Comparison of ENCODE assay signal across 14 cellular contexts in the genomic region with DNA sequence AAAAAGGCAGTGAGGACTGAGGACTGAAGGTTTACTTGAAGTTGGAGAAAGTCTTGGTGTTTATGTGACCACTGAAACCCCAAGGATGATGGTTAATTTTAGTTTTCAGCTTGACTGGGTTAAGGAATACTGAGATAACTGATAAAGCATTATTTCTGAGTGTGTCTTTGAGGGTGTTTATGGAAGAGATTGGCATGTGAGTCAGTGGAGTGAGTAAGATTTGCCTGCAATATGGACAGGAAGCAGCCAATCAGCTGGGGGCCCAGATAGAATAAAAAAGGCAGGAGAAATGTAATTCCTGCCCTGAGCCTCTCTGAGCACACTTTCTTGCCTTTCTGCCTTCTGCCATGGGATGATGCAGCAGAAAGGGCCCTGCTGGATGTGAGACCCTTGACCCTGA.
DNase-seq lines count a peak whose midpoint lies in the region; ATAC-seq and TF ChIP-seq lines count a peak whose summit lies in the region.
"Had no signal": no experiment of that assay in that cellular context is flagged by ENCODE, and none has a peak within 500 bp of the region (broad histone marks: within the 10 kb centered on the region; RNA-seq: fewer than 3 reads in every experiment).

No MANE protein-coding gene starts in this region.

- no peak for DNase-seq in activated T-cell treated with anti-CD3 and anti-CD28 coated beads, Interleukin-2, amount 50 U/mL, for 72 hours
- DNase-seq in activated T-cell treated with anti-CD3 and anti-CD28 coated beads, Interleukin-2, amount 50 U/mL, for 1 hour: no peak
- no peak for DNase-seq in RWPE2 (ENCODE audit: low spot score)
- DNase-seq in fibroblast of gingiva (ENCODE audit: low read depth): peak; percentile 19
- DNase-seq in skeletal muscle cell (ENCODE audit: low read depth): peak; percentile 54
- no peak for DNase-seq in D341Med (ENCODE audit: low spot score)
- DNase-seq in activated CD8-positive, alpha-beta memory T cell treated with anti-CD3 and anti-CD28 coated beads, Interleukin-2, amount 10 ng/mL, durations not matched to agents 7 days and 5 days: no peak
- DNase-seq: activated CD8-positive, alpha-beta memory T cell treated with anti-CD3 and anti-CD28 coated beads, Interleukin-2, amount 50 U/mL, for 48 hours; erythroblast; left cardiac atrium; MV-4-11 had no signal

- peak; percentile 18 to 69 for ATAC-seq in activated T-cell treated with anti-CD3 and anti-CD28 coated beads, Interleukin-2, amount 50 U/mL, for 72 hours (replicated peaks in 1 of 2)
- peak; percentile 90 for ATAC-seq in RWPE2 (ENCODE audit: low read depth)
- ATAC-seq in GM18873 (IDR thresholded peaks at IDR 0.05; ENCODE audit: low FRiP score, unreplicated experiment): no peak
- ATAC-seq in activated CD8-positive, alpha-beta memory T cell treated with anti-CD3 and anti-CD28 coated beads, Interleukin-2, amount 10 ng/mL, durations not matched to agents 7 days and 5 days: no peak
- ATAC-seq: left cardiac atrium had no signal

- H3K27me3 Mint-ChIP-seq in activated T-cell treated with anti-CD3 and anti-CD28 coated beads, Interleukin-2, amount 50 U/mL, for 72 hours (ENCODE audit: low read depth): peaks cover 10% of the 10 kb centered on the region
- no peaks in the 10 kb centered on the region for H3K27me3 Mint-ChIP-seq in activated CD8-positive, alpha-beta memory T cell treated with anti-CD3 and anti-CD28 coated beads, Interleukin-2, amount 10 ng/mL, durations not matched to agents 7 days and 5 days

- H3K36me3 ChIP-seq in RWPE2 (ENCODE audit: low read depth): no peaks in the 10 kb centered on the region

- CTCF ChIA-PET in activated CD8-positive, alpha-beta memory T cell treated with anti-CD3 and anti-CD28 coated beads, Interleukin-2, amount 10 ng/mL, durations not matched to agents 7 days and 5 days (lab: Charles Lee): interaction anchor here (1.5 to 2.0 kb wide), 2 partner anchors 23 to 118 kb away, joined by 4 to 5 read pairs; no protein-coding TSS in a partner anchor

- H3K9me3 ChIP-seq in RWPE2 (ENCODE audit: severe bottlenecking): no peaks in the 10 kb centered on the region

- no peak overlapping the region for H3K27ac Mint-ChIP-seq in activated T-cell treated with anti-CD3 and anti-CD28 coated beads, Interleukin-2, amount 50 U/mL, for 72 hours
- no peak overlapping the region for H3K27ac Mint-ChIP-seq in activated CD8-positive, alpha-beta memory T cell treated with anti-CD3 and anti-CD28 coated beads, Interleukin-2, amount 10 ng/mL, durations not matched to agents 7 days and 5 days

- peaks cover 13 to 15% of the 10 kb centered on the region in 2 donors for H3K9me3 Mint-ChIP-seq in activated T-cell treated with anti-CD3 and anti-CD28 coated beads, Interleukin-2, amount 50 U/mL, for 72 hours
- H3K9me3 Mint-ChIP-seq in activated CD8-positive, alpha-beta memory T cell treated with anti-CD3 and anti-CD28 coated beads, Interleukin-2, amount 10 ng/mL, durations not matched to agents 7 days and 5 days (ENCODE audit: low read depth): peaks cover 15% of the 10 kb centered on the region

- H3K4me3 ChIP-seq in RWPE2 (ENCODE audit: severe bottlenecking): no peak overlapping the region
- no peak overlapping the region for H3K4me3 ChIP-seq in skeletal muscle cell (ENCODE audit: low read depth, low read length)

- TF ChIP-seq CTCF in RWPE2 (IDR thresholded peaks at IDR 0.05; ENCODE audit: poor library complexity, severe bottlenecking): no peak

- peaks cover 13% of the 10 kb centered on the region for H3K4me1 Mint-ChIP-seq in activated T-cell treated with anti-CD3 and anti-CD28 coated beads, Interleukin-2, amount 50 U/mL, for 72 hours (ENCODE audit: low read depth)
- H3K4me1 Mint-ChIP-seq in activated CD8-positive, alpha-beta memory T cell treated with anti-CD3 and anti-CD28 coated beads, Interleukin-2, amount 10 ng/mL, durations not matched to agents 7 days and 5 days: no peaks in the 10 kb centered on the region
- H3K4me1 Mint-ChIP-seq: neural crest cell had no signal

- H3K4me3 Mint-ChIP-seq in activated T-cell treated with anti-CD3 and anti-CD28 coated beads, Interleukin-2, amount 50 U/mL, for 72 hours: no peak overlapping the region
- H3K4me3 Mint-ChIP-seq in activated CD8-positive, alpha-beta memory T cell treated with anti-CD3 and anti-CD28 coated beads, Interleukin-2, amount 10 ng/mL, durations not matched to agents 7 days and 5 days: no peak overlapping the region
- H3K4me3 Mint-ChIP-seq: neural crest cell had no signal

- peaks cover 9 to 20% of the 10 kb centered on the region in 2 donors for H3K36me3 Mint-ChIP-seq in activated T-cell treated with anti-CD3 and anti-CD28 coated beads, Interleukin-2, amount 50 U/mL, for 72 hours (ENCODE audit: insufficient read depth in 2 of 2)
- H3K36me3 Mint-ChIP-seq in activated CD8-positive, alpha-beta memory T cell treated with anti-CD3 and anti-CD28 coated beads, Interleukin-2, amount 10 ng/mL, durations not matched to agents 7 days and 5 days: peaks cover 8% of the 10 kb centered on the region

- H3K27ac ChIP-seq in RWPE2 (ENCODE audit: poor library complexity, severe bottlenecking): no peak overlapping the region
- H3K27ac ChIP-seq: VCaP had no signal

- no peaks in the 10 kb centered on the region for H3K4me1 ChIP-seq in RWPE2 (ENCODE audit: insufficient read depth, poor library complexity, severe bottlenecking)

- H3K27me3 ChIP-seq in RWPE2 (ENCODE audit: insufficient read depth, poor library complexity, severe bottlenecking): no peaks in the 10 kb centered on the region

Comparison
In these comparisons a context has a peak if more than half of its experiments do, and no peak if none do; other contexts are left out.
1. ATAC-seq: peak in activated T-cell treated with anti-CD3 and anti-CD28 coated beads, Interleukin-2, amount 50 U/mL, for 72 hours (2 of 2) and RWPE2 (single experiment); none in GM18873 (single experiment) and activated CD8-positive, alpha-beta memory T cell treated with anti-CD3 and anti-CD28 coated beads, Interleukin-2, amount 10 ng/mL, durations not matched to agents 7 days and 5 days (single experiment).
2. DNase-seq: peak in fibroblast of gingiva (single experiment) and skeletal muscle cell (single experiment); none in activated T-cell treated with anti-CD3 and anti-CD28 coated beads, Interleukin-2, amount 50 U/mL, for 72 hours (0 of 2), activated T-cell treated with anti-CD3 and anti-CD28 coated beads, Interleukin-2, amount 50 U/mL, for 1 hour (single experiment), RWPE2 (single experiment), D341Med (single experiment) and activated CD8-positive, alpha-beta memory T cell treated with anti-CD3 and anti-CD28 coated beads, Interleukin-2, amount 10 ng/mL, durations not matched to agents 7 days and 5 days (single experiment).